In genomic region chr6:54893818-54894217, GRCh38 we compare ENCODE assay signal across 32 cellular contexts. TPM values are rescaled to one million over a fixed set of nuclear protein-coding genes. Genes with fewer than 3 reads are reported as not detected.
"Had no signal": no experiment of that assay in that cellular context is flagged by ENCODE, and none has a peak within 500 bp of the region (broad histone marks: within the 10 kb centered on the region; RNA-seq: fewer than 3 reads in every experiment).

No MANE protein-coding gene starts in this region.

- H3K4me3 ChIP-seq: coronary artery, dorsolateral prefrontal cortex, esophagus muscularis mucosa, gastroesophageal sphincter had no signal

- H3K27me3 ChIP-seq: brain microvascular endothelial cell, dorsolateral prefrontal cortex, esophagus muscularis mucosa, gastroesophageal sphincter had no signal

- ATAC-seq: activated CD4-positive, CD25-positive, alpha-beta regulatory T cell treated with anti-CD3 and anti-CD28 coated beads, Interleukin-2, amount 50 U/mL, for 24 hours; activated CD8-positive, alpha-beta T cell treated with anti-CD3 and anti-CD28 coated beads for 36 hours; activated T-cell treated with anti-CD3 and anti-CD28 coated beads, Interleukin-2, amount 50 U/mL, for 4 hours; activated T-helper 17 cell treated with anti-CD3 and anti-CD28 coated beads, Interleukin-2, amount 50 U/mL, for 72 hours; gastroesophageal sphincter; T-cell; T-helper 17 cell had no signal

- FAIRE-seq: astrocyte had no signal

- H3K4me1 ChIP-seq: esophagus muscularis mucosa, gastroesophageal sphincter had no signal

- H3K27ac ChIP-seq: brain microvascular endothelial cell, coronary artery, dorsolateral prefrontal cortex, esophagus muscularis mucosa, gastroesophageal sphincter, WERI-Rb-1 had no signal

- DNase-seq: activated B cell treated with CpG ODN at 0.5 μM for 24 hours; activated CD4-positive, alpha-beta T cell treated with anti-CD3 and anti-CD28 coated beads for 48 hours; activated CD4-positive, alpha-beta T cell treated with anti-CD3 and anti-CD28 coated beads, Interleukin-2, amount 50 U/mL, for 1 hour; activated CD4-positive, alpha-beta T cell treated with anti-CD3 and anti-CD28 coated beads, Interleukin-2, amount 50 U/mL, for 48 hours; activated CD8-positive, alpha-beta memory T cell treated with anti-CD3 and anti-CD28 coated beads for 24 hours; activated CD8-positive, alpha-beta T cell treated with anti-CD3 and anti-CD28 coated beads for 36 hours; activated effector memory CD4-positive, alpha-beta T cell treated with Interleukin-2 at 50 U/mL for 16 hours; activated gamma-delta T cell treated with Interleukin-2 at 50 U/mL for 16 hours; activated naive CD4-positive, alpha-beta T cell treated with anti-CD3 and anti-CD28 coated beads, Interleukin-2, amount 50 U/mL, for 16 hours; activated naive CD4-positive, alpha-beta T cell treated with Interleukin-2 at 50 U/mL for 16 hours; activated T-cell treated with anti-CD3 and anti-CD28 coated beads, Interleukin-2, amount 50 U/mL, for 4 hours; amniotic stem cell; anterior cingulate cortex; brain microvascular endothelial cell; caudate nucleus; dorsolateral prefrontal cortex; effector memory CD4-positive, alpha-beta T cell; endodermal cell; erythroblast; foreskin melanocyte; head of caudate nucleus; SW 1271; T-cell; T-helper 17 cell; T1000; WERI-Rb-1 had no signal

- H3K9me3 ChIP-seq: esophagus muscularis mucosa, gastroesophageal sphincter had no signal

- H3K36me3 ChIP-seq: brain microvascular endothelial cell, esophagus muscularis mucosa, gastroesophageal sphincter, WERI-Rb-1 had no signal

RNA-seq across cellular contexts. Expression of gene FAM83B, which starts 47.2 kb away (rescaled TPM):
- total RNA-seq: activated B cell treated with CpG ODN at 0.5 μM for 24 hours; activated CD8-positive, alpha-beta T cell treated with anti-CD3 and anti-CD28 coated beads for 36 hours; activated T-helper 17 cell treated with anti-CD3 and anti-CD28 coated beads, Interleukin-2, amount 50 U/mL, for 72 hours; T-helper 17 cell had no signal
